20 cellular contexts compared by ENCODE assay signal in genomic region chr11:71428861-71429435, GRCh38. TPM values are rescaled to one million over a fixed set of nuclear protein-coding genes. Genes with fewer than 3 reads are reported as not detected.
A peak's percentile ranks its signal among the peaks of the same experiment; 100 is the strongest.
DNase-seq lines count a peak whose midpoint lies in the region; ATAC-seq, FAIRE-seq and TF ChIP-seq lines count a peak whose summit lies in the region.
"Had no signal": no experiment of that assay in that cellular context is flagged by ENCODE, and none has a peak within 500 bp of the region (broad histone marks: within the 10 kb centered on the region; RNA-seq: fewer than 3 reads in every experiment).

No MANE protein-coding gene starts in this region.

- no peak for DNase-seq in bronchial epithelial cell (ENCODE audit: low read depth)
- DNase-seq in left cardiac atrium: peak; percentile 67
- no peak for DNase-seq in omental fat pad (ENCODE audit: low spot score)
- peak; percentile 65 for DNase-seq in upper lobe of right lung
- no peak for DNase-seq in activated CD4-positive, alpha-beta T cell treated with anti-CD3 and anti-CD28 coated beads for 4 hours
- DNase-seq in NCI-H2196 (lab: John Stamatoyannopoulos, UW; ENCODE audit: unreplicated experiment): no peak
- DNase-seq: activated CD8-positive, alpha-beta memory T cell treated with anti-CD3 and anti-CD28 coated beads, Interleukin-2, amount 50 U/mL, for 4 hours; activated gamma-delta T cell; CD8-positive, alpha-beta memory T cell; DMS79; effector memory CD8-positive, alpha-beta T cell; islet precursor cell; MM.1S; natural killer cell; NCI-H1694 treated with DMSO at 0.1 percent for 48 hours; RPMI8226; stimulated activated CD8-positive, alpha-beta memory T cell treated with anti-CD3 and anti-CD28 coated beads, Interleukin-4, amount 100 ng/mL, for 48 hours had no signal

- no peaks in the 10 kb centered on the region for H3K9me3 ChIP-seq in upper lobe of right lung
- H3K9me3 ChIP-seq: ascending aorta, thoracic aorta had no signal

- H3K27me3 ChIP-seq in bronchial epithelial cell (ENCODE audit: control insufficient read depth, insufficient read depth, low read length): no peaks in the 10 kb centered on the region
- no peaks in the 10 kb centered on the region for H3K27me3 ChIP-seq in upper lobe of right lung
- H3K27me3 ChIP-seq: ascending aorta had no signal

- peaks cover 9% of the 10 kb centered on the region for H3K4me1 ChIP-seq in upper lobe of right lung
- H3K4me1 ChIP-seq: ascending aorta had no signal

- intact Hi-C loops in left cardiac atrium (cut with DNase I) (no loop called here), upper lobe of right lung (cut with DNase I) (no loop called here)

- ATAC-seq in left cardiac atrium: peak; percentile 50 to 80
- peak; percentile 49 for ATAC-seq in omental fat pad (ENCODE audit: low FRiP score)
- ATAC-seq in upper lobe of right lung: peak; percentile 58
- no peak for ATAC-seq in GM18907 (IDR thresholded peaks at IDR 0.05; ENCODE audit: unreplicated experiment)
- ATAC-seq: effector memory CD8-positive, alpha-beta T cell; natural killer cell had no signal

- TF ChIP-seq CTCF in bronchial epithelial cell (IDR thresholded peaks at IDR 0.05; ENCODE audit: insufficient read depth, low read length, severe bottlenecking): no peak
- TF ChIP-seq CTCF in omental fat pad (IDR thresholded peaks at IDR 0.05): no peak
- no peak for TF ChIP-seq CTCF in upper lobe of right lung (IDR thresholded peaks at IDR 0.05)

- H3K36me3 ChIP-seq in bronchial epithelial cell (ENCODE audit: control insufficient read depth, insufficient read depth, low read length): peaks cover under 1% of the 10 kb centered on the region
- no peaks in the 10 kb centered on the region for H3K36me3 ChIP-seq in upper lobe of right lung
- H3K36me3 ChIP-seq: ascending aorta, thoracic aorta had no signal

- FAIRE-seq in bronchial epithelial cell (lab: Jason Lieb, UNC): peak; percentile 7

- H3K4me3 ChIP-seq in bronchial epithelial cell (ENCODE audit: low read depth, low read length) (no peak overlapping the region), upper lobe of right lung (no peak overlapping the region)
- H3K4me3 ChIP-seq: ascending aorta, thoracic aorta had no signal

- no peak overlapping the region for H3K27ac ChIP-seq in upper lobe of right lung
- H3K27ac ChIP-seq: ascending aorta, thoracic aorta had no signal

RNA-seq across cellular contexts. Expression of gene DHCR7, which starts 19.2 kb away (rescaled TPM):
- total RNA-seq in bronchial epithelial cell: 29.4 and 60.3 TPM in 2 replicates
- 10 to 100 TPM; 53.8 to 63.3 TPM for total RNA-seq in left cardiac atrium
- total RNA-seq in omental fat pad: 10 to 100 TPM; 12.9 to 76.5 (median 37.4) TPM
- total RNA-seq in upper lobe of right lung: 105 TPM

RNA-seq across cellular contexts. Expression of gene NADSYN1, which starts 24.1 kb away (rescaled TPM):
- 69.8 and 91.3 TPM in 2 replicates for total RNA-seq in bronchial epithelial cell
- 10 to 100 TPM; 25.9 to 26.7 TPM for total RNA-seq in left cardiac atrium
- 10 to 100 TPM; 42.9 to 78.2 (median 64.1) TPM for total RNA-seq in omental fat pad
- 91.3 TPM for total RNA-seq in upper lobe of right lung

Comparison
In these comparisons a context has a peak if more than half of its experiments do, and no peak if none do; other contexts are left out.
1. DNase-seq: peak in left cardiac atrium (single experiment) and upper lobe of right lung (single experiment); none in bronchial epithelial cell (single experiment), omental fat pad (single experiment), activated CD4-positive, alpha-beta T cell treated with anti-CD3 and anti-CD28 coated beads for 4 hours (0 of 2) and NCI-H2196 (single experiment).